14 cellular contexts compared by ENCODE assay signal in the genomic region with DNA sequence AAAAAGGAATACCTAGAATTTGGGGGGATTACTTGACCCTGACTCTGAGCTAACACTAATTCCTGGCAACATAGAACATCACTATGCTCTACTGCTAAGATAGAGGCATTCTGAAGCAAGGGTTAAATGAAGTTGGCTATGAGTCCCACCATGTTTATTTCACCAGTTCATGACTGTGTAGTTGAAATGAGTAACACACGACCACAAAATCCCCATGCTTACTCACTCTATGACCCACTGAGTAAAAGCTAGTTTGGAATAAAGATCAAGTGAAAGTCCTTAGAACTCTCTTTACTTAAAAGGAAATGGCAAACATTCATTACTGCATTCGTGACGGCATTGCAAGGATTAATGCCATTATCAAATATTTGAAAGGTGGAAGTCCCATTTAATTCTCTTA. TPM values are rescaled to one million over a fixed set of nuclear protein-coding genes. Genes with fewer than 3 reads are reported as not detected.
DNase-seq lines count a peak whose midpoint lies in the region; ATAC-seq and TF ChIP-seq lines count a peak whose summit lies in the region.
"Had no signal": no experiment of that assay in that cellular context is flagged by ENCODE, and none has a peak within 500 bp of the region (broad histone marks: within the 10 kb centered on the region; RNA-seq: fewer than 3 reads in every experiment).

No MANE protein-coding gene starts in this region.

- H4K91ac ChIP-seq in neuronal stem cell (ENCODE audit: low read depth, low read length, poor library complexity): no peak overlapping the region

- H4K8ac ChIP-seq in neuronal stem cell (ENCODE audit: low read depth, low read length): no peak overlapping the region

- no peak for TF ChIP-seq CTCF in endothelial cell (IDR thresholded peaks at IDR 0.05; ENCODE audit: unreplicated experiment)

- no peak overlapping the region for H3K4me3 ChIP-seq in GM23248
- no peak overlapping the region for H3K4me3 ChIP-seq in MG63
- no peak overlapping the region for H3K4me3 ChIP-seq in neuronal stem cell (ENCODE audit: low read length in 2 of 2)
- H3K4me3 ChIP-seq: thyroid gland had no signal

- no peak overlapping the region for H2BK120ac ChIP-seq in neuronal stem cell (ENCODE audit: low read depth, low read length)

- peaks cover 10% of the 10 kb centered on the region; the same call in 1 of the 2 replicates for H3K4me1 ChIP-seq in GM23248 (ENCODE audit: insufficient read depth)
- H3K4me1 ChIP-seq in neuronal stem cell (ENCODE audit: control insufficient read depth in 2 of 2, insufficient read depth in 1 of 2, low read depth in 1 of 2, low read length in 2 of 2): no peaks in the 10 kb centered on the region
- H3K4me1 ChIP-seq: thyroid gland had no signal

- in situ Hi-C loops in GM23248 (cut with MboI): no loop called here

- no peak overlapping the region for H3K14ac ChIP-seq in neuronal stem cell (ENCODE audit: low read length)

- H3K27me3 ChIP-seq in GM23248 (replicated peaks; ENCODE audit: insufficient read depth) (no peaks in the 10 kb centered on the region), MG63 (no peaks in the 10 kb centered on the region), neuronal stem cell (ENCODE audit: control insufficient read depth in 3 of 3, insufficient read depth in 3 of 3, low read depth in 1 of 3, low read length in 3 of 3) (no peaks in the 10 kb centered on the region)
- H3K27me3 ChIP-seq: thyroid gland had no signal

- H3K36me3 ChIP-seq in GM23248 (ENCODE audit: low read depth) (no peaks in the 10 kb centered on the region), MG63 (no peaks in the 10 kb centered on the region), neuronal stem cell (replicated peaks in 1 of 2; ENCODE audit: control insufficient read depth in 2 of 2, insufficient read depth in 2 of 2, low read length in 2 of 2) (no peaks in the 10 kb centered on the region)
- H3K36me3 ChIP-seq: thyroid gland, WERI-Rb-1 had no signal

- no peak for DNase-seq in activated CD4-positive, alpha-beta T cell treated with anti-CD3 and anti-CD28 coated beads for 36 hours
- no peak for DNase-seq in activated CD4-positive, alpha-beta T cell treated with anti-CD3 and anti-CD28 coated beads for 48 hours
- peak; percentile 67 for DNase-seq in GM23248
- DNase-seq in MG63: peak; percentile 19
- DNase-seq in glomerular visceral epithelial cell (ENCODE audit: extremely low spot score): peak; percentile 42
- no peak for DNase-seq in neuronal stem cell (ENCODE audit: low spot score)
- DNase-seq in endothelial cell (ENCODE audit: low spot score): no peak
- no peak for DNase-seq in NOMO-1 treated with dmso at 0.1 percent for 144 hours (lab: John Stamatoyannopoulos, UW; ENCODE audit: unreplicated experiment)
- DNase-seq: 8988T; activated CD8-positive, alpha-beta memory T cell treated with anti-CD3 and anti-CD28 coated beads, Interleukin-2, amount 50 U/mL, for 48 hours; MM.1S; occipital lobe; thyroid gland; WERI-Rb-1 had no signal

- H2AFZ ChIP-seq in GM23248: no peak overlapping the region
- no peak overlapping the region for H2AFZ ChIP-seq in neuronal stem cell (ENCODE audit: low read length)

- H2BK15ac ChIP-seq in neuronal stem cell (ENCODE audit: low read length): no peak overlapping the region

- no peak overlapping the region for H3K4ac ChIP-seq in neuronal stem cell (ENCODE audit: low read length)

- POLR2A ChIA-PET in activated CD4-positive, alpha-beta T cell treated with anti-CD3 and anti-CD28 coated beads for 36 hours (lab: Charles Lee): interaction anchor here (1.0 to 1.2 kb wide), 2 partner anchors 12 to 48 kb away, joined by 3 read pairs; partner anchors contain the start of genes MRPL46 and MRPS11

- intact Hi-C loops in activated CD4-positive, alpha-beta T cell treated with anti-CD3 and anti-CD28 coated beads for 36 hours (cut with DNase I, micrococcal nuclease): loop anchor here in 1 of 2 experiments (1.0 to 2.0 kb wide), 3 partner anchors 21 to 46 kb away; no protein-coding TSS in a partner anchor

- H3K9me3 ChIP-seq in GM23248 (ENCODE audit: low read depth) (no peaks in the 10 kb centered on the region), MG63 (no peaks in the 10 kb centered on the region; the same call in 1 of the 2 replicates), neuronal stem cell (replicated peaks in 1 of 2; ENCODE audit: control insufficient read depth in 2 of 2, insufficient read depth in 1 of 2, low read depth in 1 of 2, low read length in 2 of 2) (no peaks in the 10 kb centered on the region)
- H3K9me3 ChIP-seq: thyroid gland had no signal

- CTCF ChIA-PET in activated CD4-positive, alpha-beta T cell treated with anti-CD3 and anti-CD28 coated beads for 36 hours (lab: Charles Lee): interaction anchor here (0.8 to 1.2 kb wide), 3 partner anchors 18 to 97 kb away, joined by 3 to 5 read pairs (median 3); no protein-coding TSS in a partner anchor

- no peaks in the 10 kb centered on the region for H3K9me2 ChIP-seq in GM23248 (ENCODE audit: insufficient read depth)

- H3K9me3 Mint-ChIP-seq in activated CD4-positive, alpha-beta T cell treated with anti-CD3 and anti-CD28 coated beads for 36 hours (ENCODE audit: low read depth): peaks cover 2% of the 10 kb centered on the region
- no peaks in the 10 kb centered on the region for H3K9me3 Mint-ChIP-seq in endothelial cell (ENCODE audit: unreplicated experiment)

- H2BK5ac ChIP-seq in neuronal stem cell (ENCODE audit: low read length): no peak overlapping the region

- H3K27me3 Mint-ChIP-seq in activated CD4-positive, alpha-beta T cell treated with anti-CD3 and anti-CD28 coated beads for 36 hours: peaks cover 31% of the 10 kb centered on the region
- no peaks in the 10 kb centered on the region for H3K27me3 Mint-ChIP-seq in endothelial cell (ENCODE audit: unreplicated experiment)

- H3K9ac ChIP-seq in GM23248 (no peak overlapping the region), neuronal stem cell (ENCODE audit: low read depth, low read length, poor library complexity) (no peak overlapping the region)

- peak; percentile 97 for ATAC-seq in activated CD4-positive, alpha-beta T cell treated with anti-CD3 and anti-CD28 coated beads for 36 hours

- no peak overlapping the region for H3K4me3 Mint-ChIP-seq in activated CD4-positive, alpha-beta T cell treated with anti-CD3 and anti-CD28 coated beads for 36 hours
- H3K4me3 Mint-ChIP-seq in endothelial cell (ENCODE audit: unreplicated experiment): no peak overlapping the region

- no peak overlapping the region for H3K27ac Mint-ChIP-seq in activated CD4-positive, alpha-beta T cell treated with anti-CD3 and anti-CD28 coated beads for 36 hours
- H3K27ac Mint-ChIP-seq in endothelial cell (ENCODE audit: unreplicated experiment): no peak overlapping the region

- no peaks in the 10 kb centered on the region for H3K79me1 ChIP-seq in neuronal stem cell (ENCODE audit: low read depth, low read length)

- no peak overlapping the region for H3K23ac ChIP-seq in neuronal stem cell (ENCODE audit: low read depth, low read length, poor library complexity)

- H3K4me1 Mint-ChIP-seq in activated CD4-positive, alpha-beta T cell treated with anti-CD3 and anti-CD28 coated beads for 36 hours: peaks cover 17% of the 10 kb centered on the region
- no peaks in the 10 kb centered on the region for H3K4me1 Mint-ChIP-seq in endothelial cell (ENCODE audit: unreplicated experiment)

- H3K4me2 ChIP-seq in GM23248 (ENCODE audit: unreplicated experiment) (peak overlapping the region; percentile 6), neuronal stem cell (ENCODE audit: insufficient read depth, low read length, poor library complexity, severe bottlenecking) (no peak overlapping the region)

- WGBS in GM23248 (ENCODE audit: low coverage in 1 of 2, low lambda C conversion rate in 2 of 2, missing lambda C conversion rate in 2 of 2), 2 experiments: 7 to 22% methylated on average over 3 of the region's 3 CpGs
- WGBS in neuronal stem cell (ENCODE audit: extremely low coverage in 2 of 2, insufficient read length in 2 of 2, insufficient replicate concordance in 1 of 2), 2 donors: no CpG with 5 or more reads among the region's 3 CpGs

- H3F3A ChIP-seq in GM23248 (ENCODE audit: insufficient read depth): no peaks in the 10 kb centered on the region

- no peaks in the 10 kb centered on the region for H3K36me3 Mint-ChIP-seq in activated CD4-positive, alpha-beta T cell treated with anti-CD3 and anti-CD28 coated beads for 36 hours (ENCODE audit: low read depth)
- no peaks in the 10 kb centered on the region for H3K36me3 Mint-ChIP-seq in endothelial cell (ENCODE audit: low read depth, unreplicated experiment)

- no peak overlapping the region for H3K27ac ChIP-seq in GM23248
- no peak overlapping the region for H3K27ac ChIP-seq in neuronal stem cell (replicated peaks; ENCODE audit: low read length)
- H3K27ac ChIP-seq: thyroid gland, WERI-Rb-1 had no signal

- H2AK5ac ChIP-seq in neuronal stem cell (ENCODE audit: low read depth, low read length): no peak overlapping the region

- H4K20me1 ChIP-seq in GM23248 (ENCODE audit: insufficient read depth): no peaks in the 10 kb centered on the region

- H2BK12ac ChIP-seq in neuronal stem cell (ENCODE audit: low read length): no peak overlapping the region

- H3K79me2 ChIP-seq in GM23248 (ENCODE audit: insufficient read depth): no peaks in the 10 kb centered on the region

- no peak overlapping the region for H3K18ac ChIP-seq in neuronal stem cell (ENCODE audit: low read length)

RNA-seq across cellular contexts. Expression of gene MRPL46, which starts 47.4 kb away (rescaled TPM):
- total RNA-seq in activated CD4-positive, alpha-beta T cell treated with anti-CD3 and anti-CD28 coated beads for 36 hours: 10 to 100 TPM; 31.0 to 35.6 TPM
- 14.6 and 20.5 TPM in 2 replicates for total RNA-seq in GM23248 (2014; rRNA removed; shearing (Covaris generic))
- polyA plus RNA-seq in GM23248 (2016; fragmentation: Nextera tagmentation; extraction: Ambion mirVana): 38.4 and 45.3 TPM in 2 replicates
- 41.4 and 49.7 TPM in 2 replicates for total RNA-seq in MG63 (2014; rRNA removed; shearing (Covaris generic); ENCODE audit: low replicate concordance)
- 26.2 TPM for polyA plus RNA-seq in neuronal stem cell (2013, experiment 1 of 2)
- polyA plus RNA-seq in neuronal stem cell (2013, experiment 2 of 2): 25.7 TPM
- 21.2 TPM for total RNA-seq in endothelial cell (ENCODE audit: unreplicated experiment)

RNA-seq across cellular contexts. Expression of gene MRPS11, which starts 47.7 kb away (rescaled TPM):
- 10 to 100 TPM; 58.3 to 67.1 TPM for total RNA-seq in activated CD4-positive, alpha-beta T cell treated with anti-CD3 and anti-CD28 coated beads for 36 hours
- total RNA-seq in GM23248 (2014; rRNA removed; shearing (Covaris generic)): 24.9 and 36.4 TPM in 2 replicates
- 75.9 and 76.6 TPM in 2 replicates for polyA plus RNA-seq in GM23248 (2016; fragmentation: Nextera tagmentation; extraction: Ambion mirVana)
- 103 and 231 TPM in 2 replicates for total RNA-seq in MG63 (2014; rRNA removed; shearing (Covaris generic); ENCODE audit: low replicate concordance)
- 31.3 TPM for polyA plus RNA-seq in neuronal stem cell (2013, experiment 1 of 2)
- polyA plus RNA-seq in neuronal stem cell (2013, experiment 2 of 2): 29.5 TPM
- 42.9 TPM for total RNA-seq in endothelial cell (ENCODE audit: unreplicated experiment)

Comparison
In these comparisons a context has a peak if more than half of its experiments do, and no peak if none do; other contexts are left out.
1. DNase-seq: peak in GM23248 (single experiment), MG63 (single experiment) and glomerular visceral epithelial cell (single experiment); none in activated CD4-positive, alpha-beta T cell treated with anti-CD3 and anti-CD28 coated beads for 36 hours (single experiment), activated CD4-positive, alpha-beta T cell treated with anti-CD3 and anti-CD28 coated beads for 48 hours (single experiment), neuronal stem cell (single experiment), endothelial cell (single experiment) and NOMO-1 treated with dmso at 0.1 percent for 144 hours (single experiment).